Comparison of ENCODE assay signal across 10 cellular contexts in the genomic region with DNA sequence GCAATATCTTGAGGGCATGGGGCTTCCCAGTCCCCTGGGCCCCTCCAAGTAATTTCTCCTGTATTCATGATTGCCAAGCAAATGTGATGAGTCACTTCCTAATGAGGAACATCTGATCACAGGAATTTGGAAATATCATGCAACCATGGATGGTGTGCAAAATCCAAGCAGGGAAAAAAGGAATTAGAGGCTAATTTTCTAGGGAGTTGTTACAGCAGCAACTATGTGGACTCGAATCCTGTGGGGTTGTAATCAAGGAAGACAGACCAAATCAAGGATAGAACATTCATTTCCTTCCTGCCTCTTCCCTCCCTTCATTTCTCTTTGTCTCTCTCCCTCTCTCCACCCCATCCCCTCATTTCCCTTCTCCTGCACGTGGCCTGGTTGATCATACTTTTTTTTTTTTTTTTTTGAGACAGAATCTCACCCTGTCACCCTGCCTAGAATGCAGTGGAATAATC. TPM values are rescaled to one million over a fixed set of nuclear protein-coding genes. Genes with fewer than 3 reads are reported as not detected.
DNase-seq lines count a peak whose midpoint lies in the region; ATAC-seq, FAIRE-seq and TF ChIP-seq lines count a peak whose summit lies in the region.
"Had no signal": no experiment of that assay in that cellular context is flagged by ENCODE, and none has a peak within 500 bp of the region (broad histone marks: within the 10 kb centered on the region; RNA-seq: fewer than 3 reads in every experiment).

No MANE protein-coding gene starts in this region.

- TF ChIP-seq CTCF in fibroblast of villous mesenchyme (IDR thresholded peaks at IDR 0.05; ENCODE audit: insufficient read depth, low read depth, low read length) (no peak), left lung (IDR thresholded peaks at IDR 0.05) (no peak)

- peak; percentile 79 for DNase-seq in RPMI7951 (ENCODE audit: low read depth)
- DNase-seq in fibroblast of villous mesenchyme (ENCODE audit: low read depth), result peak; percentile 76
- DNase-seq in left lung, result no peak
- no peak for DNase-seq in GM19239 (ENCODE audit: insufficient read length, low spot score)
- DNase-seq: activated CD4-positive, CD25-positive, alpha-beta regulatory T cell; caudate nucleus; DND-41 had no signal

- no peak overlapping the region for H3K9ac ChIP-seq in BLaER1

- no peak for FAIRE-seq in GM19239 (lab: Jason Lieb, UNC)

- H3K4me1 ChIP-seq in BLaER1 (peaks cover 22% of the 10 kb centered on the region), left lung (peaks cover 0 to 3% of the 10 kb centered on the region in 2 donors)

- H3K27ac ChIP-seq in BLaER1 (no peak overlapping the region), left lung (no peak overlapping the region)

- H3K36me3 ChIP-seq in BLaER1 (no peaks in the 10 kb centered on the region), left lung (no peaks in the 10 kb centered on the region)

- peak overlapping the region; percentile 33 for H3K4me2 ChIP-seq in BLaER1

- no peaks in the 10 kb centered on the region for H3K27me3 ChIP-seq in BLaER1
- no peaks in the 10 kb centered on the region for H3K27me3 ChIP-seq in left lung

- ATAC-seq in left lung (no peak), HG03175 (IDR thresholded peaks at IDR 0.05; ENCODE audit: unreplicated experiment) (no peak)

- H3K9me3 ChIP-seq in BLaER1, result no peaks in the 10 kb centered on the region
- no peaks in the 10 kb centered on the region for H3K9me3 ChIP-seq in left lung

- H3K4me3 ChIP-seq in BLaER1 (no peak overlapping the region), fibroblast of villous mesenchyme (ENCODE audit: low read depth, low read length) (no peak overlapping the region), left lung (no peak overlapping the region)
- H3K4me3 ChIP-seq: lung had no signal

- H4K20me1 ChIP-seq in BLaER1, result no peaks in the 10 kb centered on the region

- intact Hi-C loops in left lung (cut with DNase I), result no loop called here

RNA-seq across cellular contexts. Expression of gene AGFG2, which starts 23.9 kb away (rescaled TPM):
- 6.5 and 7.2 TPM in 2 replicates for total RNA-seq in RPMI7951 (2014; rRNA removed; shearing (Covaris generic))
- 7.7 and 19.0 TPM in 2 replicates for total RNA-seq in fibroblast of villous mesenchyme
- 10 to 100 TPM; 28.6 to 34.9 TPM for total RNA-seq in left lung

RNA-seq across cellular contexts. Expression of gene NYAP1, which starts 31.4 kb away (rescaled TPM):
- not detected in 2 replicates for total RNA-seq in RPMI7951 (2014; rRNA removed; shearing (Covaris generic))
- 0.43 and 0.64 TPM in 2 replicates for total RNA-seq in fibroblast of villous mesenchyme
- total RNA-seq in left lung, result under 1 TPM; 0.50 to 0.55 TPM

RNA-seq across cellular contexts. Expression of gene TSC22D4, which starts 36.1 kb away (rescaled TPM):
- total RNA-seq in RPMI7951 (2014; rRNA removed; shearing (Covaris generic)), result 12.5 and 23.6 TPM in 2 replicates
- total RNA-seq in fibroblast of villous mesenchyme, result 26.4 and 30.2 TPM in 2 replicates
- 10 to 100 TPM; 50.1 to 55.6 TPM for total RNA-seq in left lung

RNA-seq across cellular contexts. Expression of gene SPACDR, which starts 51.0 kb away (rescaled TPM):
- total RNA-seq in RPMI7951 (2014; rRNA removed; shearing (Covaris generic)), result 0.39 TPM in 1 of 2 replicates, not detected in the other
- total RNA-seq in fibroblast of villous mesenchyme, result not detected in 2 replicates
- total RNA-seq in left lung, result 1 to 10 TPM in 1 of 2 donors, under 1 TPM in 1; 0.41 to 1.9 TPM

RNA-seq across cellular contexts. Expression of gene SAP25, which starts 58.6 kb away (rescaled TPM):
- total RNA-seq in RPMI7951 (2014; rRNA removed; shearing (Covaris generic)), result 2.1 TPM in 1 of 2 replicates, not detected in the other
- 0.32 TPM in 1 of 2 replicates, not detected in the other for total RNA-seq in fibroblast of villous mesenchyme
- total RNA-seq in left lung, result 1 to 10 TPM; 6.3 to 8.3 TPM

Comparison
In these comparisons a context has a peak if more than half of its experiments do, and no peak if none do; other contexts are left out.
1. DNase-seq: peak in RPMI7951 (single experiment) and fibroblast of villous mesenchyme (single experiment); none in left lung (0 of 2) and GM19239 (single experiment).